Comparison of ENCODE assay signal across 24 cellular contexts in genomic region chr2:204272913-204273312, GRCh38.
"Had no signal": no experiment of that assay in that cellular context is flagged by ENCODE, and none has a peak within 500 bp of the region (broad histone marks: within the 10 kb centered on the region; RNA-seq: fewer than 3 reads in every experiment).

No MANE protein-coding gene starts in this region.

- H3K36me3 ChIP-seq: left lung, prostate gland, right atrium auricular region, sigmoid colon, spleen, tibial artery, upper lobe of left lung had no signal

- H3K27ac ChIP-seq: left lung, prostate gland, right atrium auricular region, sigmoid colon, skin epidermis, spleen, testis, tibial artery, upper lobe of left lung had no signal

- H3K4me3 ChIP-seq: left lung, prostate gland, right atrium auricular region, sigmoid colon, skin epidermis, spleen, testis, tibial artery, upper lobe of left lung had no signal

- DNase-seq: cortex of kidney; effector memory CD8-positive, alpha-beta T cell; head of caudate nucleus; left cardiac atrium; left lung; midbrain; naive thymus-derived CD4-positive, alpha-beta T cell; nucleus accumbens; sigmoid colon; spleen; stimulated activated CD4-positive, alpha-beta T cell treated with anti-CD3 and anti-CD28 coated beads, Interleukin-4, amount 100 ng/mL, for 4 hours; stimulated activated naive CD8-positive, alpha-beta T cell treated with anti-CD3 and anti-CD28 coated beads, Interleukin-15, Interleukin-2, amounts not matched to agents 100 U/mL and 50 U/mL, for 24 hours; substantia nigra; testis; tibial artery; upper lobe of left lung had no signal

- ATAC-seq: effector memory CD8-positive, alpha-beta T cell; left lung; naive thymus-derived CD4-positive, alpha-beta T cell; stimulated activated memory B cell treated with anti-CD40 and anti-IgM and Interleukin-4, amounts not matched to agents 10 μg/mL and 1 μg/mL and 100 μg/mL, for 72 hours; stimulated activated naive CD8-positive, alpha-beta T cell treated with anti-CD3 and anti-CD28 coated beads, Interleukin-15, Interleukin-2, amounts not matched to agents 100 U/mL and 50 U/mL, for 24 hours had no signal

- H3K9me3 ChIP-seq: prostate gland, right atrium auricular region, sigmoid colon, testis, upper lobe of left lung had no signal

- FAIRE-seq: endometrium, frontal cortex, islet of Langerhans, urothelium cell line had no signal

- H3K4me1 ChIP-seq: prostate gland, spleen, testis had no signal

- H3K27me3 ChIP-seq: left lung, right atrium auricular region, sigmoid colon, testis, tibial artery, upper lobe of left lung had no signal
